ENCODE assay signal across 20 cellular contexts in genomic region chr1:211017066-211017691, GRCh38.
A peak's percentile ranks its signal among the peaks of the same experiment; 100 is the strongest.
DNase-seq lines count a peak whose midpoint lies in the region; ATAC-seq, FAIRE-seq and TF ChIP-seq lines count a peak whose summit lies in the region.
"Had no signal": no experiment of that assay in that cellular context is flagged by ENCODE, and none has a peak within 500 bp of the region (broad histone marks: within the 10 kb centered on the region; RNA-seq: fewer than 3 reads in every experiment).

No MANE protein-coding gene starts in this region.

- no peak overlapping the region for H3K4me3 ChIP-seq in HCT116 (replicated peaks in 1 of 2; ENCODE audit: low read depth in 1 of 2, low read length in 2 of 2)
- H3K4me3 ChIP-seq in OCI-LY7 (ENCODE audit: low read depth, low read length, poor library complexity, severe bottlenecking): no peak overlapping the region
- H3K4me3 ChIP-seq in H7 (ENCODE audit: insufficient read depth, low read depth, low read length): no peak overlapping the region
- H3K4me3 ChIP-seq: transverse colon had no signal

- no peaks in the 10 kb centered on the region for H4K20me1 ChIP-seq in HCT116 (ENCODE audit: insufficient read depth)
- no peaks in the 10 kb centered on the region for H4K20me1 ChIP-seq in OCI-LY7 (ENCODE audit: insufficient read depth, low read length)

- no peak overlapping the region for H2AFZ ChIP-seq in HCT116 (ENCODE audit: low read depth, low read length, poor library complexity, severe bottlenecking)
- no peak overlapping the region for H2AFZ ChIP-seq in OCI-LY7 (ENCODE audit: low read length)

- no peak for FAIRE-seq in RCC 7860 (lab: Jason Lieb, UNC)
- FAIRE-seq: endothelial cell of umbilical vein, H1 had no signal

- BruUV-seq in HCT116 (replicated peaks; lab: Mats Ljungman, UMichigan): no TSS peak
- no TSS peak for BruUV-seq in OCI-LY7 (replicated peaks; lab: Mats Ljungman, UMichigan)

- H3K4me2 ChIP-seq in HCT116 (ENCODE audit: low read length): no peak overlapping the region
- no peak overlapping the region for H3K4me2 ChIP-seq in OCI-LY7 (ENCODE audit: low read length)

- intact Hi-C loops in HCT116 (cut with micrococcal nuclease) (no loop called here), OCI-LY7 (cut with micrococcal nuclease; ENCODE audit: unreplicated experiment) (no loop called here)

- H3K27me3 ChIP-seq in HCT116 (ENCODE audit: insufficient read depth, low read length) (peaks cover 43% of the 10 kb centered on the region), H7 (ENCODE audit: control insufficient read depth, insufficient read depth, low read length) (no peaks in the 10 kb centered on the region)
- H3K27me3 ChIP-seq: transverse colon had no signal

- H3K9ac ChIP-seq in HCT116 (ENCODE audit: low read length): no peak overlapping the region

- H3K27ac ChIP-seq in HCT116 (ENCODE audit: low read depth, low read length) (no peak overlapping the region), OCI-LY7 (ENCODE audit: low read depth, low read length, poor library complexity, severe bottlenecking) (no peak overlapping the region)
- H3K27ac ChIP-seq: transverse colon had no signal

- POLR2A ChIA-PET in HCT116 (lab: Charles Lee) (no interaction called here), OCI-LY7 (lab: Charles Lee) (no interaction called here)

- H3K9me2 ChIP-seq in HCT116 (ENCODE audit: insufficient read depth) (no peaks in the 10 kb centered on the region), OCI-LY7 (ENCODE audit: insufficient read depth, low read length) (no peaks in the 10 kb centered on the region)

- no peaks in the 10 kb centered on the region for H3K9me3 ChIP-seq in HCT116 (ENCODE audit: control insufficient read depth in 1 of 2, insufficient read depth in 1 of 2, low read depth in 1 of 2, low read length in 2 of 2)
- H3K9me3 ChIP-seq in OCI-LY7 (ENCODE audit: low read length): no peaks in the 10 kb centered on the region
- H3K9me3 ChIP-seq: transverse colon had no signal

- CTCF ChIA-PET in HCT116 (lab: Charles Lee) (no interaction called here), OCI-LY7 (lab: Charles Lee; ENCODE audit: unreplicated experiment) (no interaction called here)

- H3K4me1 ChIP-seq in HCT116 (ENCODE audit: control insufficient read depth in 1 of 2, insufficient read depth in 2 of 2, low read length in 2 of 2) (no peaks in the 10 kb centered on the region), OCI-LY7 (ENCODE audit: insufficient read depth, low read length, poor library complexity, severe bottlenecking) (no peaks in the 10 kb centered on the region)
- H3K4me1 ChIP-seq: transverse colon had no signal

- TF ChIP-seq CTCF in HCT116 (IDR thresholded peaks at IDR 0.05 in 2 of 3, conservative IDR thresholded peaks at IDR 0.05 in 1 of 3; ENCODE audit: borderline replicate concordance in 1 of 3, insufficient read depth in 1 of 3, low read depth in 2 of 3, low read length in 2 of 3) (no peak), OCI-LY7 (conservative IDR thresholded peaks at IDR 0.05; ENCODE audit: low read length) (no peak)

- H3K79me2 ChIP-seq in HCT116 (ENCODE audit: insufficient read depth, low read length) (no peaks in the 10 kb centered on the region), OCI-LY7 (ENCODE audit: insufficient read depth, low read depth, low read length) (no peaks in the 10 kb centered on the region)

- RAD21 ChIA-PET in HCT116 (lab: Charles Lee; ENCODE audit: low non-redundant PET in 1 of 2, low total read pairs in 2 of 2, uncharacterized antibody in 2 of 2, unreplicated experiment in 2 of 2): no interaction called here

- TF ChIP-seq RAD21 in HCT116 (IDR thresholded peaks at IDR 0.05; ENCODE audit: low read depth): no peak

- no peak for TF ChIP-seq POLR2A in HCT116 (IDR thresholded peaks at IDR 0.05; ENCODE audit: borderline replicate concordance, extremely low read depth, insufficient read depth, insufficient read length)

- DNase-seq in EH (ENCODE audit: low read depth) (peak; percentile 77), HCT116 (ENCODE audit: low read depth, low spot score) (no peak), RCC 7860 (ENCODE audit: low spot score) (peak; percentile 71), iPS-NIHi7 (ENCODE audit: extremely low spot score) (peak; percentile 18), OCI-LY7 (ENCODE audit: low spot score) (no peak), H7 (no peak), DMS153 treated with DMSO at 0.1 percent for 48 hours (lab: John Stamatoyannopoulos, UW; ENCODE audit: unreplicated experiment) (no peak), NCI-H1092 treated with DMSO at 0.1 percent for 48 hours (lab: John Stamatoyannopoulos, UW) (no peak)
- DNase-seq: activated CD4-positive, alpha-beta T cell treated with anti-CD3 and anti-CD28 coated beads, Interleukin-2, amount 50 U/mL, for 1 hour; activated CD8-positive, alpha-beta memory T cell treated with anti-CD3 and anti-CD28 coated beads, Interleukin-2, amount 10 ng/mL, durations not matched to agents 7 days and 5 days; aorta; CD4-positive, CD25-positive, alpha-beta regulatory T cell; DMS153; NCI-H146; NCI-H2171; SW 1271; transverse colon had no signal

- no peak for ATAC-seq in HCT116
- ATAC-seq: activated CD8-positive, alpha-beta memory T cell treated with anti-CD3 and anti-CD28 coated beads, Interleukin-2, amount 10 ng/mL, durations not matched to agents 7 days and 5 days; WTC11 had no signal

- no peaks in the 10 kb centered on the region for H3K36me3 ChIP-seq in HCT116 (ENCODE audit: control insufficient read depth in 1 of 2, insufficient read depth in 2 of 2, low read length in 2 of 2)
- no peaks in the 10 kb centered on the region for H3K36me3 ChIP-seq in OCI-LY7 (ENCODE audit: insufficient read depth, low read length)
- H3K36me3 ChIP-seq in H7 (replicated peaks; ENCODE audit: control insufficient read depth, insufficient read depth, low read length): no peaks in the 10 kb centered on the region
- H3K36me3 ChIP-seq: transverse colon had no signal

TF ChIP-seq in HCT116, 20 proteins besides CTCF, POLR2A, EP300 and RAD21:
- TF ChIP-seq REST (IDR thresholded peaks at IDR 0.05; ENCODE audit: low read depth) (0 out of 2 replicates have a peak, but pooled peaks have one; percentile 3), ELF1 (IDR thresholded peaks at IDR 0.05; ENCODE audit: borderline replicate concordance, low read depth) (no peak)

Comparison
In these comparisons a context has a peak if more than half of its experiments do, and no peak if none do; other contexts are left out.
1. DNase-seq: peak in EH (single experiment), RCC 7860 (single experiment) and iPS-NIHi7 (single experiment); none in HCT116 (single experiment), OCI-LY7 (single experiment), H7 (single experiment), DMS153 treated with DMSO at 0.1 percent for 48 hours (single experiment) and NCI-H1092 treated with DMSO at 0.1 percent for 48 hours (single experiment).